8 cellular contexts compared by ENCODE assay signal in the genomic region with DNA sequence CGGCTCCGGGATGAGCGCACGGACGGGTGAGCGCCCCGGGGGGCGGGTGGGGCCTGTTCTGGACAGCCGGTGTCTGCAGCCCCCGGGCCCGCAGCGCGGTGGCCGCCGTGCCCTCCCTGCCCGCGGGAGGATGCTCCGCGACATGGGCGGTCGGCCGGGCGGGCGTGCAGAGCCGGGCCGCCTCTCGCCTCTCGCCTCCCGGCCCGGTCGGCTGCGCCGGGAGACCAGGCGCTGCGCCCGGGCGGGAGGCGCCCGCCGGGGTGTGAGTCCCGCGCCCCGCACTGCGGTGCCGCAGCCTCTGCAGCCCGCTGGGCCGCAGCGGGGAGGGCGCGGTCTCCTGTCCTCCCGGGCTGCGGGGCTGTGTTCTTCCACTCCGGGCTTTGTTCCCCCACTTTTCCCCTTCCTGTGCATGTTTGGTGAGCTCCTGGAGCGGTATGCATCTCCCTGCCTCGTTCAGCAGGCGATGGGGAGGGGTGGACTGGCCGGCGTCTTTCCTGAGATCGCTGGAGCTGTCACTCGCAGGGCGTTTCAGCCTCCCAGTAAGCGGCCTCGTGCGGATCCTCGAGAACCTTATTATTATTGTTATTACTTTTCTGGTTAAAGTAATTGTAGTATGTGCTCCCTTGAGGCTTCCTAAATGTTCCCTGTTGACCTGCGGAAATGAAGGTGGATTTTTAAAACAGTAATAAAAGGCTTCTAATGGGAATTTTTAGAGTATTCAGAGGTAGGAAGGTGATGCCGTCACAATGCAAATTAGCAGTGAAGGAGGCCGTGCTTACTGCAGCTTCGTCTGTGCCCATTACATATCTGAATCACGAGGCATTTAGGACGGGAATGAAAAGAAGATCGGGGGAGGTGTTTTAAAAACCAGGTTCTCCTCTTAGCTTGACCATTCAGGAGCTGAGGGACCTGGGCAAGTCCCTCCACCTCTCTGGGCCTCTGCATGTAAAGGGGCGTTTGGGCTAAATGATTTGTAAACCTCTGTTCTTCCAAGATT. TPM values are rescaled to one million over a fixed set of nuclear protein-coding genes. Genes with fewer than 3 reads are reported as not detected.
DNase-seq lines count a peak whose midpoint lies in the region; ATAC-seq and TF ChIP-seq lines count a peak whose summit lies in the region.

No MANE protein-coding gene starts in this region.

- DNase-seq in RWPE2 (ENCODE audit: low spot score) (no peak), superior temporal gyrus (ENCODE audit: extremely low spot score) (peak; percentile 61)
- DNase-seq in stimulated activated CD4-positive, alpha-beta T cell treated with anti-CD3 and anti-CD28 coated beads, Interleukin-12 subunit alpha, Interleukin-12 subunit beta, amount 100 ng/mL, for 4 hours = no peak

- H3K27ac ChIP-seq in BLaER1 (peak overlapping the region; percentile 32; the same call in 1 of the 2 replicates), RWPE2 (ENCODE audit: poor library complexity, severe bottlenecking) (no peak overlapping the region), cingulate gyrus (ENCODE audit: low read depth, low read length) (peak overlapping the region; percentile 56), liver (ENCODE audit: low read depth in 1 of 2, low read length in 2 of 2) (no peak overlapping the region)

- ATAC-seq in GM18907 (IDR thresholded peaks at IDR 0.05; ENCODE audit: unreplicated experiment) = peak; percentile 45
- peak; percentile 23 for ATAC-seq in HG03108 (IDR thresholded peaks at IDR 0.05; ENCODE audit: unreplicated experiment)
- peak; percentile 71 for ATAC-seq in RWPE2 (ENCODE audit: low read depth)

- 5% methylated on average over 73 of the region's 73 CpGs for WGBS in liver

- peaks cover 7% of the 10 kb centered on the region; the same call in 1 of the 2 replicates for H4K20me1 ChIP-seq in BLaER1

- no peak for TF ChIP-seq CTCF in RWPE2 (IDR thresholded peaks at IDR 0.05; ENCODE audit: poor library complexity, severe bottlenecking)
- no peak for TF ChIP-seq CTCF in liver (IDR thresholded peaks at IDR 0.05; ENCODE audit: low read depth, low read length, missing input control)

- H3K36me3 ChIP-seq in BLaER1 = no peaks in the 10 kb centered on the region
- no peaks in the 10 kb centered on the region for H3K36me3 ChIP-seq in RWPE2 (ENCODE audit: low read depth)
- H3K36me3 ChIP-seq in liver (ENCODE audit: control insufficient read depth in 4 of 4, insufficient read depth in 3 of 4, low read depth in 1 of 4, low read length in 3 of 4) = no peaks in the 10 kb centered on the region

- H3K9me3 ChIP-seq in BLaER1 (no peaks in the 10 kb centered on the region), RWPE2 (ENCODE audit: severe bottlenecking) (no peaks in the 10 kb centered on the region), liver (ENCODE audit: control insufficient read depth in 4 of 4, low read length in 3 of 4) (no peaks in the 10 kb centered on the region)

- no peak for TF ChIP-seq RAD21 in liver (IDR thresholded peaks at IDR 0.05)

- H3K9ac ChIP-seq in BLaER1 (peak overlapping the region; percentile 78), liver (ENCODE audit: low read depth in 1 of 2, low read length in 2 of 2) (no peak overlapping the region)

- H3K4me3 ChIP-seq in BLaER1 = peak overlapping the region; percentile 88
- H3K4me3 ChIP-seq in RWPE2 (ENCODE audit: severe bottlenecking) = peak overlapping the region; percentile 94
- H3K4me3 ChIP-seq in liver (ENCODE audit: low read depth in 1 of 3, low read length in 3 of 3) = peak overlapping the region; percentile 61 to 96 (median 74)

- peak overlapping the region; percentile 93 for H3K4me2 ChIP-seq in BLaER1

- H3K27me3 ChIP-seq in BLaER1 (no peaks in the 10 kb centered on the region), RWPE2 (ENCODE audit: insufficient read depth, poor library complexity, severe bottlenecking) (peaks cover 9% of the 10 kb centered on the region), liver (ENCODE audit: control insufficient read depth in 4 of 4, insufficient read depth in 4 of 4, low read length in 3 of 4) (peaks cover 0 to 2% (median 0%) of the 10 kb centered on the region in 4 donors)

- H3K4me1 ChIP-seq in BLaER1 = peaks cover 47% of the 10 kb centered on the region
- H3K4me1 ChIP-seq in RWPE2 (ENCODE audit: insufficient read depth, poor library complexity, severe bottlenecking) = no peaks in the 10 kb centered on the region
- peaks cover 3 to 14% (median 9%) of the 10 kb centered on the region in 4 donors for H3K4me1 ChIP-seq in liver (ENCODE audit: control insufficient read depth in 4 of 4, insufficient read depth in 4 of 4, low read length in 3 of 4)

TF ChIP-seq in liver, 16 proteins besides CTCF, POLR2A, EP300 and RAD21:
- TF ChIP-seq HNF4G (IDR thresholded peaks at IDR 0.05) (no peak), SP1 (IDR thresholded peaks at IDR 0.05) (no peak), ZBTB33 (IDR thresholded peaks at IDR 0.05) (no peak), NR2F2 (IDR thresholded peaks at IDR 0.05) (no peak), RXRA (IDR thresholded peaks at IDR 0.05) (no peak), MAX (IDR thresholded peaks at IDR 0.05) (no peak), EGR1 (IDR thresholded peaks at IDR 0.05; ENCODE audit: low read depth in 2 of 2) (no peak), JUND (IDR thresholded peaks at IDR 0.05) (no peak), ATF3 (IDR thresholded peaks at IDR 0.05) (no peak), FOXA2 (IDR thresholded peaks at IDR 0.05) (no peak), YY1 (IDR thresholded peaks at IDR 0.05) (no peak), GABPA (IDR thresholded peaks at IDR 0.05 in 1 of 2, conservative IDR thresholded peaks at IDR 0.05 in 1 of 2) (no peak), HNF4A (conservative IDR thresholded peaks at IDR 0.05) (no peak), TAF1 (conservative IDR thresholded peaks at IDR 0.05) (no peak), REST (IDR thresholded peaks at IDR 0.05) (no peak), FOXA1 (IDR thresholded peaks at IDR 0.05) (no peak)

RNA-seq across cellular contexts. Expression of gene TMOD2, which starts 0.6 kb away (rescaled TPM):
- 1 to 10 TPM; 1.6 to 2.1 TPM for total RNA-seq in liver
- under 1 TPM; 0.46 to 0.51 TPM for polyA plus RNA-seq in liver

RNA-seq across cellular contexts. Expression of gene LYSMD2, which starts 14.5 kb away (rescaled TPM):
- total RNA-seq in liver = 1 to 10 TPM; 5.2 to 5.8 TPM
- 1 to 10 TPM; 7.1 to 9.4 TPM for polyA plus RNA-seq in liver

Comparison
In these comparisons a context has a peak if more than half of its experiments do, and no peak if none do; other contexts are left out.
1. H3K27ac ChIP-seq: peak in BLaER1 (single experiment) and cingulate gyrus (single experiment); none in RWPE2 (single experiment) and liver (0 of 2).
2. Peak in every context shown above with its lines, with median percentiles within 50 percentile points of each other: H3K4me3 ChIP-seq and ATAC-seq.